ENCODE assay signal across 26 cellular contexts in the genomic region with DNA sequence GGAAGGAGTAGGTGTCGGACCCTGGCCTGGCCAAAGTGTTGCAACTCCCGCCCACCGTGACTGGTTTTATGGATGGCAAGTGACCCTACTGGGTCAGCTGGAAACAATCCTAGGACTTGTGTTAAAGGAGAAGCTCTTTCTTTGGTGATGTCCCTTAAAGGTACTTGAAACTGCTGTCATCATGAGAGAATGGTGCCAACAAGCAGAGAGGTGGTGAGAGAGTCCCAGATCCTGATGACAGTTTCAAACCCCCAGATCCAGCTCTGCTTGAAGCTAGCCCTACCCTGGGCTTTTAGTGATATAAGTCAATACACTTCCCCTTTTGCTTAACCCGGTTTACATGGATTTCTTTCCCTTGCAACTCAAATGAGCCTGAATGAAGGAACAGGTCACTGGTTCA.
"Had no signal": no experiment of that assay in that cellular context is flagged by ENCODE, and none has a peak within 500 bp of the region (broad histone marks: within the 10 kb centered on the region; RNA-seq: fewer than 3 reads in every experiment).

No MANE protein-coding gene starts in this region.

- H3K4me1 Mint-ChIP-seq: activated CD4-positive, alpha-beta T cell treated with anti-CD3 and anti-CD28 coated beads for 36 hours; activated naive CD4-positive, alpha-beta T cell treated with anti-CD3 and anti-CD28 coated beads, Interleukin-2, amount 10 ng/mL, durations not matched to agents 7 days and 5 days; activated naive CD8-positive, alpha-beta T cell treated with anti-CD3 and anti-CD28 coated beads for 36 hours had no signal

- H3K27me3 ChIP-seq: adrenal gland, breast epithelium had no signal

- H3K9me3 Mint-ChIP-seq: activated CD4-positive, alpha-beta memory T cell treated with anti-CD3 and anti-CD28 coated beads, Interleukin-2, amount 10 ng/mL, durations not matched to agents 7 days and 5 days; activated naive CD4-positive, alpha-beta T cell treated with anti-CD3 and anti-CD28 coated beads, Interleukin-2, amount 10 ng/mL, durations not matched to agents 7 days and 5 days; activated naive CD8-positive, alpha-beta T cell treated with anti-CD3 and anti-CD28 coated beads for 36 hours; activated T-cell treated with anti-CD3 and anti-CD28 coated beads, Interleukin-2, amount 50 U/mL, for 72 hours; activated T-helper 2 cell treated with anti-CD3 and anti-CD28 coated beads, Interferon-gamma antibody, Interleukin-2, Interleukin-4, amounts not matched to agents 10 μg/mL and 5 μg/mL and 100 μg/mL, durations not matched to agents 14 hours and 24 hours and 36 hours had no signal

- H3K4me2 ChIP-seq: PC-9 had no signal

- H3K4me3 ChIP-seq: adrenal gland, breast epithelium, PC-9, SK-N-MC had no signal

- H3K9me3 ChIP-seq: adrenal gland, breast epithelium had no signal

- H3K4me1 ChIP-seq: adrenal gland, breast epithelium had no signal

- H3K36me3 ChIP-seq: WERI-Rb-1 had no signal

- H2AFZ ChIP-seq: PC-9 had no signal

- H3K27me3 Mint-ChIP-seq: activated CD4-positive, alpha-beta T cell treated with anti-CD3 and anti-CD28 coated beads for 36 hours; activated naive CD4-positive, alpha-beta T cell treated with anti-CD3 and anti-CD28 coated beads, Interleukin-2, amount 10 ng/mL, durations not matched to agents 7 days and 5 days; activated naive CD8-positive, alpha-beta T cell treated with anti-CD3 and anti-CD28 coated beads for 36 hours had no signal

- DNase-seq: activated CD4-positive, alpha-beta memory T cell treated with anti-CD3 and anti-CD28 coated beads, Interleukin-2, amount 10 ng/mL, durations not matched to agents 7 days and 5 days; activated CD4-positive, alpha-beta T cell treated with anti-CD3 and anti-CD28 coated beads for 36 hours; activated CD4-positive, alpha-beta T cell treated with anti-CD3 and anti-CD28 coated beads, Interleukin-2, amount 50 U/mL, for 1 hour; activated CD8-positive, alpha-beta memory T cell treated with anti-CD3 and anti-CD28 coated beads, Interleukin-2, amount 50 U/mL, for 4 hours; activated gamma-delta T cell treated with Interleukin-2 at 50 U/mL for 16 hours; activated naive CD4-positive, alpha-beta T cell treated with anti-CD3 and anti-CD28 coated beads, Interleukin-2, amount 10 ng/mL, durations not matched to agents 7 days and 5 days; activated naive CD8-positive, alpha-beta T cell treated with anti-CD3 and anti-CD28 coated beads for 36 hours; activated T-cell treated with anti-CD3 and anti-CD28 coated beads, Interleukin-2, amount 50 U/mL, for 72 hours; adrenal gland; anterior cingulate cortex; caudate nucleus; Kasumi-1; KBM-7; NCI-H1105; NCI-H1436; NCI-H187; NCI-H2081; NCI-H510A treated with DMSO at 0.1 percent for 48 hours; NCI-H69; NK-92 treated with Interleukin-12 subunit alpha and Interleukin-12 subunit beta, amount 100 ng/mL, for 24 hours; PC-9; T-helper 1 cell; WERI-Rb-1 had no signal

- ATAC-seq: activated CD4-positive, alpha-beta T cell treated with anti-CD3 and anti-CD28 coated beads for 36 hours; activated T-cell treated with anti-CD3 and anti-CD28 coated beads, Interleukin-2, amount 50 U/mL, for 72 hours had no signal

- H3K27ac Mint-ChIP-seq: activated CD4-positive, alpha-beta memory T cell treated with anti-CD3 and anti-CD28 coated beads, Interleukin-2, amount 10 ng/mL, durations not matched to agents 7 days and 5 days; activated CD4-positive, alpha-beta T cell treated with anti-CD3 and anti-CD28 coated beads for 36 hours; activated naive CD4-positive, alpha-beta T cell treated with anti-CD3 and anti-CD28 coated beads, Interleukin-2, amount 10 ng/mL, durations not matched to agents 7 days and 5 days; activated naive CD8-positive, alpha-beta T cell treated with anti-CD3 and anti-CD28 coated beads for 36 hours; activated T-cell treated with anti-CD3 and anti-CD28 coated beads, Interleukin-2, amount 50 U/mL, for 72 hours; activated T-helper 2 cell treated with anti-CD3 and anti-CD28 coated beads, Interferon-gamma antibody, Interleukin-2, Interleukin-4, amounts not matched to agents 10 μg/mL and 5 μg/mL and 100 μg/mL, durations not matched to agents 14 hours and 24 hours and 36 hours had no signal

- H3K36me3 Mint-ChIP-seq: activated naive CD4-positive, alpha-beta T cell treated with anti-CD3 and anti-CD28 coated beads, Interleukin-2, amount 10 ng/mL, durations not matched to agents 7 days and 5 days; activated naive CD8-positive, alpha-beta T cell treated with anti-CD3 and anti-CD28 coated beads for 36 hours had no signal

- H3K27ac ChIP-seq: adrenal gland, PC-9, SK-N-MC, WERI-Rb-1 had no signal

- H3K4me3 Mint-ChIP-seq: activated CD4-positive, alpha-beta memory T cell treated with anti-CD3 and anti-CD28 coated beads, Interleukin-2, amount 10 ng/mL, durations not matched to agents 7 days and 5 days; activated CD4-positive, alpha-beta T cell treated with anti-CD3 and anti-CD28 coated beads for 36 hours; activated naive CD4-positive, alpha-beta T cell treated with anti-CD3 and anti-CD28 coated beads, Interleukin-2, amount 10 ng/mL, durations not matched to agents 7 days and 5 days; activated naive CD8-positive, alpha-beta T cell treated with anti-CD3 and anti-CD28 coated beads for 36 hours; activated T-cell treated with anti-CD3 and anti-CD28 coated beads, Interleukin-2, amount 50 U/mL, for 72 hours had no signal
